31 cellular contexts compared by ENCODE assay signal in the genomic region with DNA sequence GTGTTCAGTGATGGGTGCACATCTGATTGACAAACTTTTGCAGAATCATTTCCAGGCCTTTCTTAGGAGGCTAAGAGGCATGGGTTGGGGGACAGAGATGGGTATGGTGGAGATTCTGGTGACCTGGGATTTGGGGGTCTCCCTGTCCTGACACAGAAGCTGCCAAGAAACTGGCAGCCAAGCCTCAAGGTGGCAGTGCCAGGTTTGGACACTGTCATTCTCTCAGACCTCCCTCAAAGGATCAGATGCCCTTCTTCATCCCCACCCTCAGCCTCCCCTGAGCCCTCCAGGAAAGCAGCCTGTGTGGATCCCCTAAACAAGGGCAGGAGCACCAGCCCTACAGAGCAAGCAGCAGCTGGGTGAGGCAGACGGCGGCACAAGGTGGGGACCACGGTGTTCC. TPM values are rescaled to one million over a fixed set of nuclear protein-coding genes. Genes with fewer than 3 reads are reported as not detected.
"Had no signal": no experiment of that assay in that cellular context is flagged by ENCODE, and none has a peak within 500 bp of the region (broad histone marks: within the 10 kb centered on the region; RNA-seq: fewer than 3 reads in every experiment).

No MANE protein-coding gene starts in this region.

- H3K27me3 Mint-ChIP-seq: dendritic cell treated with granulocyte-macrophage colony-stimulating factor and Interleukin-4, amounts not matched to agents 40 ng/mL and 50 ng/mL, for 4 days had no signal

- H3K9me3 ChIP-seq: colonic mucosa, esophagus squamous epithelium, gastrocnemius medialis, heart right ventricle, left lung, lower lobe of right lung, mucosa of descending colon had no signal

- H3K36me3 ChIP-seq: colonic mucosa, esophagus squamous epithelium, gastrocnemius medialis, heart right ventricle, left lung, lower lobe of right lung had no signal

- H3K4me3 ChIP-seq: colonic mucosa, esophagus squamous epithelium, gastrocnemius medialis, heart right ventricle, left lung, lower lobe of right lung, mucosa of descending colon had no signal

- H3K27ac Mint-ChIP-seq: dendritic cell treated with granulocyte-macrophage colony-stimulating factor and Interleukin-4, amounts not matched to agents 40 ng/mL and 50 ng/mL, for 4 days; effector memory CD8-positive, alpha-beta T cell; mesothelial cell of epicardium had no signal

- DNase-seq: cortex of kidney; effector CD8-positive, alpha-beta T cell; effector memory CD8-positive, alpha-beta T cell; esophagus squamous epithelium; foreskin fibroblast; foreskin melanocyte; gastrocnemius medialis; glutamatergic neuron; heart right ventricle; hippocampal formation; left cardiac atrium; left lung; left ventricle myocardium superior; lower lobe of right lung; mesenchymal stem cell; mucosa of descending colon had no signal

- H3K4me1 ChIP-seq: colonic mucosa, esophagus squamous epithelium, gastrocnemius medialis, heart right ventricle, left lung, lower lobe of right lung had no signal

- FAIRE-seq: endothelial cell of umbilical vein, islet of Langerhans, keratinocyte had no signal

- H3K27ac ChIP-seq: colonic mucosa, esophagus squamous epithelium, gastrocnemius medialis, heart right ventricle, left lung, lower lobe of right lung had no signal

- H3K4me3 Mint-ChIP-seq: dendritic cell treated with granulocyte-macrophage colony-stimulating factor and Interleukin-4, amounts not matched to agents 40 ng/mL and 50 ng/mL, for 4 days; effector memory CD8-positive, alpha-beta T cell; mesothelial cell of epicardium had no signal

- H3K4me1 Mint-ChIP-seq: mesothelial cell of epicardium had no signal

- H3K9me3 Mint-ChIP-seq: dendritic cell treated with granulocyte-macrophage colony-stimulating factor and Interleukin-4, amounts not matched to agents 40 ng/mL and 50 ng/mL, for 4 days; effector memory CD8-positive, alpha-beta T cell; mesothelial cell of epicardium had no signal

- H3K27me3 ChIP-seq: colonic mucosa, gastrocnemius medialis had no signal

- ATAC-seq: effector memory CD8-positive, alpha-beta T cell; gastrocnemius medialis; heart right ventricle; left cardiac atrium; left lung; left ventricle myocardium superior; lower lobe of right lung; mucosa of descending colon had no signal

- H3K36me3 Mint-ChIP-seq: mesothelial cell of epicardium had no signal

RNA-seq across cellular contexts. Expression of gene MAS1L, which starts 18.1 kb away (rescaled TPM):
- total RNA-seq: dermis microvascular lymphatic vessel endothelial cell, endothelial cell of umbilical vein, epithelial cell of proximal tubule, esophagus squamous epithelium, gastrocnemius medialis, glomerular endothelial cell, heart right ventricle, kidney epithelial cell, left lung, lower leg skin, lung microvascular endothelial cell, mesenteric fat pad, mesothelial cell of epicardium, myocyte had no signal
- polyA plus RNA-seq: endothelial cell of umbilical vein, esophagus, heart right ventricle, keratinocyte had no signal

RNA-seq across cellular contexts. Expression of gene OR2H1, which starts 48.9 kb away (rescaled TPM):
- total RNA-seq: colonic mucosa, dermis microvascular lymphatic vessel endothelial cell, endothelial cell of umbilical vein, epithelial cell of proximal tubule, esophagus squamous epithelium, gastrocnemius medialis, glomerular endothelial cell, heart right ventricle, kidney epithelial cell, left cardiac atrium, left lung, left ventricle myocardium superior, lower leg skin, lower lobe of right lung, lung microvascular endothelial cell, mesenteric fat pad, mesothelial cell of epicardium, mucosa of descending colon, myocyte had no signal
- polyA plus RNA-seq: endothelial cell of umbilical vein, esophagus, heart right ventricle, keratinocyte had no signal

RNA-seq across cellular contexts. Expression of gene OR11A1, which starts 48.9 kb away (rescaled TPM):
- total RNA-seq: colonic mucosa, dermis microvascular lymphatic vessel endothelial cell, endothelial cell of umbilical vein, epithelial cell of proximal tubule, esophagus squamous epithelium, gastrocnemius medialis, glomerular endothelial cell, heart right ventricle, kidney epithelial cell, left cardiac atrium, left lung, left ventricle myocardium superior, lower leg skin, lower lobe of right lung, lung microvascular endothelial cell, mesenteric fat pad, mesothelial cell of epicardium, mucosa of descending colon, myocyte had no signal
- polyA plus RNA-seq: endothelial cell of umbilical vein, esophagus, heart right ventricle, keratinocyte had no signal

RNA-seq across cellular contexts. Expression of gene UBD, which starts 53.7 kb away (rescaled TPM):
- total RNA-seq: left cardiac atrium, left ventricle myocardium superior, mesenteric fat pad, myocyte had no signal
- polyA plus RNA-seq: keratinocyte had no signal
